1 cellular context compared by ENCODE assay signal in genomic region chr7:130831322-130831721, GRCh38.
TF ChIP-seq lines count a peak whose summit lies in the region.

No MANE protein-coding gene starts in this region.

TF ChIP-seq in IMR-90, 13 proteins besides CTCF, POLR2A, EP300 and RAD21 (continued from another document):
- no peak for TF ChIP-seq ELK1 (IDR thresholded peaks at IDR 0.05; ENCODE audit: borderline replicate concordance, low read depth, low read length)
- TF ChIP-seq CHD1 (IDR thresholded peaks at IDR 0.05; ENCODE audit: low read depth, low read length), result no peak
- TF ChIP-seq BHLHE40 (IDR thresholded peaks at IDR 0.05; ENCODE audit: low read depth, low read length), result no peak
- TF ChIP-seq MAZ (IDR thresholded peaks at IDR 0.05; ENCODE audit: borderline replicate concordance, low read depth, low read length), result no peak
- TF ChIP-seq FOS (IDR thresholded peaks at IDR 0.05; ENCODE audit: low read depth, low read length), result no peak
- TF ChIP-seq MAFK (IDR thresholded peaks at IDR 0.05; ENCODE audit: low read depth, low read length), result no peak
- TF ChIP-seq RCOR1 (IDR thresholded peaks at IDR 0.05; ENCODE audit: insufficient replicate concordance, low read length), result no peak
- TF ChIP-seq CEBPB (IDR thresholded peaks at IDR 0.05; ENCODE audit: low read depth, low read length), result no peak
- no peak for TF ChIP-seq MXI1 (IDR thresholded peaks at IDR 0.05; ENCODE audit: borderline replicate concordance, low read depth, low read length)
- TF ChIP-seq NFE2L2 (IDR thresholded peaks at IDR 0.05; ENCODE audit: low read depth, low read length), result no peak
- TF ChIP-seq SMC3 (IDR thresholded peaks at IDR 0.05; ENCODE audit: low read depth, low read length), result no peak
- TF ChIP-seq USF2 (IDR thresholded peaks at IDR 0.05; ENCODE audit: low read depth, low read length), result no peak
